1 cellular context compared by ENCODE assay signal in the genomic region with DNA sequence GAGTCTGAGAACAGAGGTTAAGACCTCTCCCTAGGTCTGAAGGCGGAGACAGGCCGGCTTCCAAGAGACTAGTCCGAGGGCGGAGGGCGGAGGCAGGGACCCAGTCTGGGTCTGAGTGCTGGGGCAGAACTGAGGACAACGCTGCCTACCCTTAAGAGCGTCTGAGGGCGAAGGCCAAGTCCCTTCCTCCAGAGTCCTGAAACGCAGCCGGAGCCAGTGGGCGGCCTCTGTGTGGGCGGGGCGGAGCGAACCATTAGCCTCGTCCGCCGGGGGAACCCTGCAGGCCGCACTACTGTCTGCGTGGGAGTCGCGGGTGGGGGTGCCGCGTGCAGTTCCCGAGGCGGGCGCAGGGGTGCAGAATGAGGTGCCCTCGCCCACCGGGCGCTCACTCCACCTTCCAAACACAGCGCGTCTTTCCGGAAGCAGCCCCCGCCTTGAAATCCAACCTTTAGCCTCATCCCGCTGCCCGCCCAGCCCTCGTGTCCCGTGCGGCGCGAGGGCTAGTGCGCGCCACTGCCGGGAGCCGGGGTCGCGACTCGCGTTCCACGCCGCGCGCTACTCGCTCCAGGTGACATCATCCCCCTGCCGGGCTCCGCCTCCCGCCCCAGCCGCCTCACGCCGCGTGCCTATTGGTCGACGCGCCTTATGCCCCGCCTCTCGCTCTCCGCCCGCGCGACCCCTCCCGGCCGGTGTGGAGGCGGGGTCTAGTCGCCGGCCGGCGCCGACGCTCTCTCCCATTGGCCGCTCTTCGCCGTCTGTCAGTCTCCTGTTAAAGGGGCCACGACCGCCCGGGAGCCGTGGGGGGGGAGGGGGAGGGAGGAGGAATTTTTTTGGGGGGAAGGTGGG.
TF ChIP-seq lines count a peak whose summit lies in the region.

A gene with protein sequence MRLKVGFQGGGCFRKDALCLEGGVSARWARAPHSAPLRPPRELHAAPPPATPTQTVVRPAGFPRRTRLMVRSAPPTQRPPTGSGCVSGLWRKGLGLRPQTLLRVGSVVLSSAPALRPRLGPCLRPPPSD (minus strand): TSS at position 579 of the 846 bp plus-strand sequence. CDS start 121 bp downstream, at position 458.

TF ChIP-seq in K562, 482 proteins besides CTCF, POLR2A, EP300 and RAD21 (continued from another document and continues in another):
- TF ChIP-seq, protein P1, sequence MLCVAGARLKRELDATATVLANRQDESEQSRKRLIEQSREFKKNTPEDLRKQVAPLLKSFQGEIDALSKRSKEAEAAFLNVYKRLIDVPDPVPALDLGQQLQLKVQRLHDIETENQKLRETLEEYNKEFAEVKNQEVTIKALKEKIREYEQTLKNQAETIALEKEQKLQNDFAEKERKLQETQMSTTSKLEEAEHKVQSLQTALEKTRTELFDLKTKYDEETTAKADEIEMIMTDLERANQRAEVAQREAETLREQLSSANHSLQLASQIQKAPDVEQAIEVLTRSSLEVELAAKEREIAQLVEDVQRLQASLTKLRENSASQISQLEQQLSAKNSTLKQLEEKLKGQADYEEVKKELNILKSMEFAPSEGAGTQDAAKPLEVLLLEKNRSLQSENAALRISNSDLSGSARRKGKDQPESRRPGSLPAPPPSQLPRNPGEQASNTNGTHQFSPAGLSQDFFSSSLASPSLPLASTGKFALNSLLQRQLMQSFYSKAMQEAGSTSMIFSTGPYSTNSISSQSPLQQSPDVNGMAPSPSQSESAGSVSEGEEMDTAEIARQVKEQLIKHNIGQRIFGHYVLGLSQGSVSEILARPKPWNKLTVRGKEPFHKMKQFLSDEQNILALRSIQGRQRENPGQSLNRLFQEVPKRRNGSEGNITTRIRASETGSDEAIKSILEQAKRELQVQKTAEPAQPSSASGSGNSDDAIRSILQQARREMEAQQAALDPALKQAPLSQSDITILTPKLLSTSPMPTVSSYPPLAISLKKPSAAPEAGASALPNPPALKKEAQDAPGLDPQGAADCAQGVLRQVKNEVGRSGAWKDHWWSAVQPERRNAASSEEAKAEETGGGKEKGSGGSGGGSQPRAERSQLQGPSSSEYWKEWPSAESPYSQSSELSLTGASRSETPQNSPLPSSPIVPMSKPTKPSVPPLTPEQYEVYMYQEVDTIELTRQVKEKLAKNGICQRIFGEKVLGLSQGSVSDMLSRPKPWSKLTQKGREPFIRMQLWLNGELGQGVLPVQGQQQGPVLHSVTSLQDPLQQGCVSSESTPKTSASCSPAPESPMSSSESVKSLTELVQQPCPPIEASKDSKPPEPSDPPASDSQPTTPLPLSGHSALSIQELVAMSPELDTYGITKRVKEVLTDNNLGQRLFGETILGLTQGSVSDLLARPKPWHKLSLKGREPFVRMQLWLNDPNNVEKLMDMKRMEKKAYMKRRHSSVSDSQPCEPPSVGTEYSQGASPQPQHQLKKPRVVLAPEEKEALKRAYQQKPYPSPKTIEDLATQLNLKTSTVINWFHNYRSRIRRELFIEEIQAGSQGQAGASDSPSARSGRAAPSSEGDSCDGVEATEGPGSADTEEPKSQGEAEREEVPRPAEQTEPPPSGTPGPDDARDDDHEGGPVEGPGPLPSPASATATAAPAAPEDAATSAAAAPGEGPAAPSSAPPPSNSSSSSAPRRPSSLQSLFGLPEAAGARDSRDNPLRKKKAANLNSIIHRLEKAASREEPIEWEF (CRISPR knock-in tag; IDR thresholded peaks at IDR 0.05), result no peak
- TF ChIP-seq, protein P2, sequence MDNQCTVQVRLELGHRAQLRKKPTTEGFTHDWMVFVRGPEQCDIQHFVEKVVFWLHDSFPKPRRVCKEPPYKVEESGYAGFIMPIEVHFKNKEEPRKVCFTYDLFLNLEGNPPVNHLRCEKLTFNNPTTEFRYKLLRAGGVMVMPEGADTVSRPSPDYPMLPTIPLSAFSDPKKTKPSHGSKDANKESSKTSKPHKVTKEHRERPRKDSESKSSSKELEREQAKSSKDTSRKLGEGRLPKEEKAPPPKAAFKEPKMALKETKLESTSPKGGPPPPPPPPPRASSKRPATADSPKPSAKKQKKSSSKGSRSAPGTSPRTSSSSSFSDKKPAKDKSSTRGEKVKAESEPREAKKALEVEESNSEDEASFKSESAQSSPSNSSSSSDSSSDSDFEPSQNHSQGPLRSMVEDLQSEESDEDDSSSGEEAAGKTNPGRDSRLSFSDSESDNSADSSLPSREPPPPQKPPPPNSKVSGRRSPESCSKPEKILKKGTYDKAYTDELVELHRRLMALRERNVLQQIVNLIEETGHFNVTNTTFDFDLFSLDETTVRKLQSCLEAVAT (IDR thresholded peaks at IDR 0.05), result no peak
- peak; percentile 59; the same call in 1 of the 2 replicates for TF ChIP-seq NR4A1 (CRISPR knock-in tag; IDR thresholded peaks at IDR 0.05)
- peak; percentile 51; the same call in 1 of the 2 replicates for TF ChIP-seq NR4A1 (tag; IDR thresholded peaks at IDR 0.05)
- TF ChIP-seq RBM25 (IDR thresholded peaks at IDR 0.05; ENCODE audit: low read depth, low read length, severe bottlenecking), result peak; percentile 99
- no peak for TF ChIP-seq STAT5B (CRISPR knock-in tag; IDR thresholded peaks at IDR 0.05)
- TF ChIP-seq, protein P3, sequence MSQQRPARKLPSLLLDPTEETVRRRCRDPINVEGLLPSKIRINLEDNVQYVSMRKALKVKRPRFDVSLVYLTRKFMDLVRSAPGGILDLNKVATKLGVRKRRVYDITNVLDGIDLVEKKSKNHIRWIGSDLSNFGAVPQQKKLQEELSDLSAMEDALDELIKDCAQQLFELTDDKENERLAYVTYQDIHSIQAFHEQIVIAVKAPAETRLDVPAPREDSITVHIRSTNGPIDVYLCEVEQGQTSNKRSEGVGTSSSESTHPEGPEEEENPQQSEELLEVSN (IDR thresholded peaks at IDR 0.05; ENCODE audit: borderline replicate concordance in 1 of 2, extremely low read depth in 1 of 2, insufficient read depth in 1 of 2, insufficient read length in 1 of 2, low read depth in 1 of 2, low read length in 1 of 2, poor library complexity in 1 of 2, severe bottlenecking in 1 of 2), result peak; percentile 98 to 100
- TF ChIP-seq TARDBP (IDR thresholded peaks at IDR 0.05), result peak; percentile 98
- TF ChIP-seq POLR3G (IDR thresholded peaks at IDR 0.05; ENCODE audit: extremely low read depth, insufficient read length, insufficient replicate concordance), result no peak
- TF ChIP-seq, protein P4, sequence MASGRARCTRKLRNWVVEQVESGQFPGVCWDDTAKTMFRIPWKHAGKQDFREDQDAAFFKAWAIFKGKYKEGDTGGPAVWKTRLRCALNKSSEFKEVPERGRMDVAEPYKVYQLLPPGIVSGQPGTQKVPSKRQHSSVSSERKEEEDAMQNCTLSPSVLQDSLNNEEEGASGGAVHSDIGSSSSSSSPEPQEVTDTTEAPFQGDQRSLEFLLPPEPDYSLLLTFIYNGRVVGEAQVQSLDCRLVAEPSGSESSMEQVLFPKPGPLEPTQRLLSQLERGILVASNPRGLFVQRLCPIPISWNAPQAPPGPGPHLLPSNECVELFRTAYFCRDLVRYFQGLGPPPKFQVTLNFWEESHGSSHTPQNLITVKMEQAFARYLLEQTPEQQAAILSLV (tag; IDR thresholded peaks at IDR 0.05), result 0 out of 2 replicates have a peak, but pooled peaks have one; percentile 15
- TF ChIP-seq HNRNPL (IDR thresholded peaks at IDR 0.05; ENCODE audit: low read depth, low read length), result peak; percentile 79; the same call in 1 of the 2 replicates
- TF ChIP-seq SREBF2 (CRISPR knock-in tag; IDR thresholded peaks at IDR 0.05), result no peak
- peak; percentile 55; the same call in 1 of the 2 replicates for TF ChIP-seq ZNF175 (CRISPR knock-in tag; IDR thresholded peaks at IDR 0.05; ENCODE audit: low read depth)
- no peak for TF ChIP-seq ZNF174 (CRISPR knock-in tag; IDR thresholded peaks at IDR 0.05)
- TF ChIP-seq NEUROD1 (IDR thresholded peaks at IDR 0.05; ENCODE audit: borderline replicate concordance, low read depth, low read length, partially characterized antibody), result peak; percentile 17
- TF ChIP-seq, protein P5, sequence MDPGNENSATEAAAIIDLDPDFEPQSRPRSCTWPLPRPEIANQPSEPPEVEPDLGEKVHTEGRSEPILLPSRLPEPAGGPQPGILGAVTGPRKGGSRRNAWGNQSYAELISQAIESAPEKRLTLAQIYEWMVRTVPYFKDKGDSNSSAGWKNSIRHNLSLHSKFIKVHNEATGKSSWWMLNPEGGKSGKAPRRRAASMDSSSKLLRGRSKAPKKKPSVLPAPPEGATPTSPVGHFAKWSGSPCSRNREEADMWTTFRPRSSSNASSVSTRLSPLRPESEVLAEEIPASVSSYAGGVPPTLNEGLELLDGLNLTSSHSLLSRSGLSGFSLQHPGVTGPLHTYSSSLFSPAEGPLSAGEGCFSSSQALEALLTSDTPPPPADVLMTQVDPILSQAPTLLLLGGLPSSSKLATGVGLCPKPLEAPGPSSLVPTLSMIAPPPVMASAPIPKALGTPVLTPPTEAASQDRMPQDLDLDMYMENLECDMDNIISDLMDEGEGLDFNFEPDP (CRISPR knock-in tag; IDR thresholded peaks at IDR 0.05), result no peak
- no peak for TF ChIP-seq MEF2A (IDR thresholded peaks at IDR 0.05; ENCODE audit: control insufficient read depth, low read depth, low read length)
- 0 out of 2 replicates have a peak, but pooled peaks have one; percentile 22 for TF ChIP-seq TCF3 (CRISPR knock-in tag; IDR thresholded peaks at IDR 0.05)
- TF ChIP-seq, protein P6, sequence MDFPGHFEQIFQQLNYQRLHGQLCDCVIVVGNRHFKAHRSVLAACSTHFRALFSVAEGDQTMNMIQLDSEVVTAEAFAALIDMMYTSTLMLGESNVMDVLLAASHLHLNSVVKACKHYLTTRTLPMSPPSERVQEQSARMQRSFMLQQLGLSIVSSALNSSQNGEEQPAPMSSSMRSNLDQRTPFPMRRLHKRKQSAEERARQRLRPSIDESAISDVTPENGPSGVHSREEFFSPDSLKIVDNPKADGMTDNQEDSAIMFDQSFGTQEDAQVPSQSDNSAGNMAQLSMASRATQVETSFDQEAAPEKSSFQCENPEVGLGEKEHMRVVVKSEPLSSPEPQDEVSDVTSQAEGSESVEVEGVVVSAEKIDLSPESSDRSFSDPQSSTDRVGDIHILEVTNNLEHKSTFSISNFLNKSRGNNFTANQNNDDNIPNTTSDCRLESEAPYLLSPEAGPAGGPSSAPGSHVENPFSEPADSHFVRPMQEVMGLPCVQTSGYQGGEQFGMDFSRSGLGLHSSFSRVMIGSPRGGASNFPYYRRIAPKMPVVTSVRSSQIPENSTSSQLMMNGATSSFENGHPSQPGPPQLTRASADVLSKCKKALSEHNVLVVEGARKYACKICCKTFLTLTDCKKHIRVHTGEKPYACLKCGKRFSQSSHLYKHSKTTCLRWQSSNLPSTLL (IDR thresholded peaks at IDR 0.05), result no peak
- TF ChIP-seq, protein P7, sequence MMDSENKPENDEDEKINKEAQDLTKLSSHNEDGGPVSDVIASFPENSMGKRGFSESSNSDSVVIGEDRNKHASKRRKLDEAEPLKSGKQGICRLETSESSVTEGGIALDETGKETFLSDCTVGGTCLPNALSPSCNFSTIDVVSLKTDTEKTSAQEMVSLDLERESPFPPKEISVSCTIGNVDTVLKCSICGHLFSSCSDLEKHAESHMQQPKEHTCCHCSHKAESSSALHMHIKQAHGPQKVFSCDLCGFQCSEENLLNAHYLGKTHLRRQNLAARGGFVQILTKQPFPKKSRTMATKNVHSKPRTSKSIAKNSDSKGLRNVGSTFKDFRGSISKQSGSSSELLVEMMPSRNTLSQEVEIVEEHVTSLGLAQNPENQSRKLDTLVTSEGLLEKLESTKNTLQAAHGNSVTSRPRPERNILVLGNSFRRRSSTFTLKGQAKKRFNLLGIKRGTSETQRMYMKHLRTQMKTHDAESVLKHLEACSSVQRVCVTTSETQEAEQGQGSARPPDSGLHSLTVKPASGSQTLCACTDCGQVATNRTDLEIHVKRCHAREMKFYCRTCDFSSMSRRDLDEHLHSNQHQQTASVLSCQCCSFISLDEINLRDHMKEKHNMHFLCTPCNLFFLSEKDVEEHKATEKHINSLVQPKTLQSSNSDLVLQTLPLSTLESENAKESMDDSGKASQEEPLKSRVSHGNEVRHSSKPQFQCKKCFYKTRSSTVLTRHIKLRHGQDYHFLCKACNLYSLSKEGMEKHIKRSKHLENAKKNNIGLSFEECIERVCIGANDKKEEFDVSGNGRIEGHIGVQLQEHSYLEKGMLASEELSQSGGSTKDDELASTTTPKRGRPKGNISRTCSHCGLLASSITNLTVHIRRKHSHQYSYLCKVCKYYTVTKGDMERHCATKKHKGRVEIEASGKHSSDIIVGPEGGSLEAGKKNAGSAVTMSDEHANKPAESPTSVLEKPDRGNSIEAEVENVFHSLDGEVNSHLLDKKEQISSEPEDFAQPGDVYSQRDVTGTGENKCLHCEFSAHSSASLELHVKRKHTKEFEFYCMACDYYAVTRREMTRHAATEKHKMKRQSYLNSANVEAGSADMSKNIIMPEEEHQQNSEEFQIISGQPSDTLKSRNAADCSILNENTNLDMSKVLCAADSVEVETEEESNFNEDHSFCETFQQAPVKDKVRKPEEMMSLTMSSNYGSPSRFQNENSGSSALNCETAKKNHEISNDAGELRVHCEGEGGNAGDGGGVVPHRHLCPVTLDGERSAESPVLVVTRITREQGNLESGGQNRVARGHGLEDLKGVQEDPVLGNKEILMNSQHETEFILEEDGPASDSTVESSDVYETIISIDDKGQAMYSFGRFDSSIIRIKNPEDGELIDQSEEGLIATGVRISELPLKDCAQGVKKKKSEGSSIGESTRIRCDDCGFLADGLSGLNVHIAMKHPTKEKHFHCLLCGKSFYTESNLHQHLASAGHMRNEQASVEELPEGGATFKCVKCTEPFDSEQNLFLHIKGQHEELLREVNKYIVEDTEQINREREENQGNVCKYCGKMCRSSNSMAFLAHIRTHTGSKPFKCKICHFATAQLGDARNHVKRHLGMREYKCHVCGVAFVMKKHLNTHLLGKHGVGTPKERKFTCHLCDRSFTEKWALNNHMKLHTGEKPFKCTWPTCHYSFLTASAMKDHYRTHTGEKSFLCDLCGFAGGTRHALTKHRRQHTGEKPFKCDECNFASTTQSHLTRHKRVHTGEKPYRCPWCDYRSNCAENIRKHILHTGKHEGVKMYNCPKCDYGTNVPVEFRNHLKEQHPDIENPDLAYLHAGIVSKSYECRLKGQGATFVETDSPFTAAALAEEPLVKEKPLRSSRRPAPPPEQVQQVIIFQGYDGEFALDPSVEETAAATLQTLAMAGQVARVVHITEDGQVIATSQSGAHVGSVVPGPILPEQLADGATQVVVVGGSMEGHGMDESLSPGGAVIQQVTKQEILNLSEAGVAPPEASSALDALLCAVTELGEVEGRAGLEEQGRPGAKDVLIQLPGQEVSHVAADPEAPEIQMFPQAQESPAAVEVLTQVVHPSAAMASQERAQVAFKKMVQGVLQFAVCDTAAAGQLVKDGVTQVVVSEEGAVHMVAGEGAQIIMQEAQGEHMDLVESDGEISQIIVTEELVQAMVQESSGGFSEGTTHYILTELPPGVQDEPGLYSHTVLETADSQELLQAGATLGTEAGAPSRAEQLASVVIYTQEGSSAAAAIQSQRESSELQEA (IDR thresholded peaks at IDR 0.05; ENCODE audit: low read depth), result no peak
- TF ChIP-seq DIDO1 (tag; IDR thresholded peaks at IDR 0.05; ENCODE audit: low read depth), result no peak
- no peak for TF ChIP-seq PRMT5 (CRISPR knock-in tag; IDR thresholded peaks at IDR 0.05)
- TF ChIP-seq, protein P8, sequence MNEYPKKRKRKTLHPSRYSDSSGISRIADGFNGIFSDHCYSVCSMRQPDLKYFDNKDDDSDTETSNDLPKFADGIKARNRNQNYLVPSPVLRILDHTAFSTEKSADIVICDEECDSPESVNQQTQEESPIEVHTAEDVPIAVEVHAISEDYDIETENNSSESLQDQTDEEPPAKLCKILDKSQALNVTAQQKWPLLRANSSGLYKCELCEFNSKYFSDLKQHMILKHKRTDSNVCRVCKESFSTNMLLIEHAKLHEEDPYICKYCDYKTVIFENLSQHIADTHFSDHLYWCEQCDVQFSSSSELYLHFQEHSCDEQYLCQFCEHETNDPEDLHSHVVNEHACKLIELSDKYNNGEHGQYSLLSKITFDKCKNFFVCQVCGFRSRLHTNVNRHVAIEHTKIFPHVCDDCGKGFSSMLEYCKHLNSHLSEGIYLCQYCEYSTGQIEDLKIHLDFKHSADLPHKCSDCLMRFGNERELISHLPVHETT (CRISPR knock-in tag; conservative IDR thresholded peaks at IDR 0.05 in 1 of 2, IDR thresholded peaks at IDR 0.05 in 1 of 2), result peak in 1 of 2 experiments; percentile 85; a peak in 2 of 4 replicates
- TF ChIP-seq FIP1L1 (IDR thresholded peaks at IDR 0.05; ENCODE audit: low read depth, low read length, poor library complexity, severe bottlenecking), result peak; percentile 75
- TF ChIP-seq L3MBTL2 (IDR thresholded peaks at IDR 0.05), result peak; percentile 100
- no peak for TF ChIP-seq NFATC3 (IDR thresholded peaks at IDR 0.05)
- no peak for TF ChIP-seq ZNF785 (CRISPR knock-in tag; IDR thresholded peaks at IDR 0.05)
- peak; percentile 84; the same call in 1 of the 2 replicates for TF ChIP-seq RNF2 (IDR thresholded peaks at IDR 0.05)
